Comparison of ENCODE assay signal across 20 cellular contexts in the genomic region with DNA sequence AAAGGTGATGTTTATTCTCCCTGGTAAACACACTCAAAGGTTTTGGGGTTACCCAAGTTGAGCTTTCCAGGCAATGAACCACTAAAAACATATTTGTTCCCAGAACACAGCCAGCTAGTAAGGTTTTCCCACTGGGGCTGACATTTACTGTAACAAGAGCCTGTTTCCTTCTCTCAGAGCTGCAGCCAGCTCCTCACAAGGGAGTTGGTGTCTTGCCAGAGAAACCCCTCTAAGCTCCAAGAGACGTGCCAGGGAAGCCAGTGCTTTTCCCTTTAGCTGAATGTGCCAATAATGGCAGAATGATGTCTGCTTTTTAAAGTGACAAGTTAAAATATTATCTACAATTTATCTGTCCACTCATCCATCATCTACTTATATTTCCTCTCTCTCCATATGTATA.
"Had no signal": no experiment of that assay in that cellular context is flagged by ENCODE, and none has a peak within 500 bp of the region (broad histone marks: within the 10 kb centered on the region; RNA-seq: fewer than 3 reads in every experiment).

No MANE protein-coding gene starts in this region.

- H3K36me3 ChIP-seq: MG63 had no signal

- ATAC-seq: Panc1, PC-3, SK-N-SH treated with all-trans-retinoic acid at 6 μM for 48 hours had no signal

- H3K9me3 ChIP-seq: MG63 had no signal

- DNase-seq: KBM-7; MG63; NCI-H1092; NCI-H1105 treated with DMSO at 0.1 percent for 48 hours; NCI-H1417 treated with DMSO at 0.1 percent for 48 hours; NCI-H146; NCI-H1694 treated with DMSO at 0.1 percent for 48 hours; NCI-H1930; NCI-H2081; NCI-H2107; NCI-H2227 treated with DMSO at 0.1 percent for 48 hours; NCI-H524; NCI-H526 treated with DMSO at 0.1 percent for 48 hours; NCI-H748 treated with DMSO at 0.1 percent for 48 hours; NK-92 treated with Interleukin-12 subunit alpha and Interleukin-12 subunit beta, amount 100 ng/mL, for 24 hours; PC-3; SHP77 had no signal

- H3K27ac ChIP-seq: RWPE1 had no signal

- H3K4me3 ChIP-seq: MG63 had no signal

- H3K27me3 ChIP-seq: MG63 had no signal
